ENCODE assay signal across 16 cellular contexts in the genomic region with DNA sequence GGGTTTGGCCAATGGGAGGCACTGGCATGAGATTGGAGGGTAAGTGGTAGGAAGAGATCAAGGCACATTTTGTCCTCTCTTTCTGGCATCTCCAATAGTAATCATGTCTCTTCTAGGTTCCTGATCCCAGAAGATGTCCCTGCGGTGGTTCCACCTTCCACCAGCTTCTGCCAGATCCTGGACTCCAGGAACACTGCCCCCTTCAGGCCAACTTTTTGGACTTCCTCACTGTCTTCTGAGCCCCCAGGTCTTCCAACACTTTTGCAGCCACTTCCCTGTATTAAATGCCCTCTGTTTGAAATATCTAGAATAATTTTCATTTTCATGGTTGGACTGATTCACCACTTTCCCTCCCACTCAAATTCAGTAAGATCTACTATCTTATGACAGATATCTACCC.
DNase-seq lines count a peak whose midpoint lies in the region; ATAC-seq lines count a peak whose summit lies in the region.
"Had no signal": no experiment of that assay in that cellular context is flagged by ENCODE, and none has a peak within 500 bp of the region (broad histone marks: within the 10 kb centered on the region; RNA-seq: fewer than 3 reads in every experiment).

No MANE protein-coding gene starts in this region.

- H3K27ac Mint-ChIP-seq in CD8-positive, alpha-beta memory T cell: no peak overlapping the region
- H3K27ac Mint-ChIP-seq in naive thymus-derived CD4-positive, alpha-beta T cell: no peak overlapping the region
- H3K27ac Mint-ChIP-seq: T-helper 1 cell treated with Interleukin-12 subunit alpha and Interleukin-12 subunit beta and Interleukin-4 antibody, amounts not matched to agents 30 μg/mL and 1 μg/mL, for 36 hours had no signal

- no peak for ATAC-seq in naive thymus-derived CD4-positive, alpha-beta T cell
- ATAC-seq in HG03457 (IDR thresholded peaks at IDR 0.05; ENCODE audit: unreplicated experiment): no peak

- H3K4me3 Mint-ChIP-seq in CD8-positive, alpha-beta memory T cell: no peak overlapping the region
- H3K4me3 Mint-ChIP-seq in naive thymus-derived CD4-positive, alpha-beta T cell: no peak overlapping the region
- H3K4me3 Mint-ChIP-seq: T-helper 1 cell treated with Interleukin-12 subunit alpha and Interleukin-12 subunit beta and Interleukin-4 antibody, amounts not matched to agents 30 μg/mL and 1 μg/mL, for 36 hours had no signal

- no peak overlapping the region for H3K27ac ChIP-seq in CD8-positive, alpha-beta memory T cell (ENCODE audit: low read depth, low read length)
- H3K27ac ChIP-seq in naive thymus-derived CD4-positive, alpha-beta T cell (ENCODE audit: low read depth, low read length): no peak overlapping the region

- no peaks in the 10 kb centered on the region for H3K36me3 ChIP-seq in CD8-positive, alpha-beta memory T cell (ENCODE audit: insufficient read depth, low read length)
- no peaks in the 10 kb centered on the region for H3K36me3 ChIP-seq in naive thymus-derived CD4-positive, alpha-beta T cell (ENCODE audit: control insufficient read depth in 2 of 3, insufficient read depth in 3 of 3, low read length in 3 of 3)

- H3K27me3 Mint-ChIP-seq in CD8-positive, alpha-beta memory T cell: peaks cover 16 to 22% of the 10 kb centered on the region in 2 donors
- peaks cover 0 to 27% (median 23%) of the 10 kb centered on the region in 5 donors for H3K27me3 Mint-ChIP-seq in naive thymus-derived CD4-positive, alpha-beta T cell

- no peaks in the 10 kb centered on the region for H3K4me1 Mint-ChIP-seq in CD8-positive, alpha-beta memory T cell
- no peaks in the 10 kb centered on the region for H3K4me1 Mint-ChIP-seq in naive thymus-derived CD4-positive, alpha-beta T cell

- H3K9me3 Mint-ChIP-seq in CD8-positive, alpha-beta memory T cell: peaks cover 0 to 9% (median 5%) of the 10 kb centered on the region in 5 donors
- H3K9me3 Mint-ChIP-seq in naive thymus-derived CD4-positive, alpha-beta T cell: peaks cover 0 to 10% (median 4%) of the 10 kb centered on the region in 11 donors

- H3K4me3 ChIP-seq in CD8-positive, alpha-beta memory T cell (ENCODE audit: low read length): no peak overlapping the region
- H3K4me3 ChIP-seq in naive thymus-derived CD4-positive, alpha-beta T cell (ENCODE audit: low read length): no peak overlapping the region

- CTCF ChIA-PET in CD8-positive, alpha-beta memory T cell (lab: Charles Lee): no interaction called here
- CTCF ChIA-PET in naive thymus-derived CD4-positive, alpha-beta T cell (lab: Charles Lee): no interaction called here

- DNase-seq in stimulated activated CD4-positive, alpha-beta T cell treated with anti-CD3 and anti-CD28 coated beads, Interleukin-15, amount 100 ng/mL, for 24 hours: peak; percentile 29
- DNase-seq in stimulated activated CD4-positive, alpha-beta T cell treated with anti-CD3 and anti-CD28 coated beads, Interleukin-1b, Interleukin-23, amount 100 ng/mL, for 48 hours: no peak
- DNase-seq in NCI-H69 (lab: John Stamatoyannopoulos, UW) (peak; percentile 4), dermis blood vessel endothelial cell (peak; percentile 20), NCI-H2107 treated with DMSO at 0.1 percent for 48 hours (lab: John Stamatoyannopoulos, UW; ENCODE audit: unreplicated experiment) (no peak)
- DNase-seq in CD8-positive, alpha-beta memory T cell: no peak
- no peak for DNase-seq in naive thymus-derived CD4-positive, alpha-beta T cell
- DNase-seq: activated CD4-positive, alpha-beta T cell treated with anti-CD3 and anti-CD28 coated beads, Interleukin-2, amount 50 U/mL, for 1 hour; effector memory CD4-positive, alpha-beta T cell; Kasumi-1; kidney glomerular epithelial cell; NCI-H2029; stimulated activated CD4-positive, alpha-beta T cell treated with anti-CD3 and anti-CD28 coated beads, Interleukin-4, amount 100 ng/mL, for 24 hours; stimulated activated naive CD4-positive, alpha-beta T cell treated with Interleukin-2 at 50 U/mL for 16 hours had no signal

- H3K27me3 ChIP-seq in CD8-positive, alpha-beta memory T cell (ENCODE audit: insufficient read depth, low read length, poor library complexity, severe bottlenecking): peaks cover 4% of the 10 kb centered on the region
- no peaks in the 10 kb centered on the region for H3K27me3 ChIP-seq in naive thymus-derived CD4-positive, alpha-beta T cell (ENCODE audit: control insufficient read depth in 2 of 2, insufficient read depth in 2 of 2, low read length in 2 of 2)

- H3K9me3 ChIP-seq in CD8-positive, alpha-beta memory T cell (ENCODE audit: low read length): no peaks in the 10 kb centered on the region
- no peaks in the 10 kb centered on the region for H3K9me3 ChIP-seq in naive thymus-derived CD4-positive, alpha-beta T cell (ENCODE audit: control insufficient read depth in 2 of 3, low read length in 3 of 3)

- intact Hi-C loops in naive thymus-derived CD4-positive, alpha-beta T cell (cut with micrococcal nuclease): no loop called here

- H3K4me1 ChIP-seq in CD8-positive, alpha-beta memory T cell (ENCODE audit: insufficient read depth, low read length): no peaks in the 10 kb centered on the region
- H3K4me1 ChIP-seq in naive thymus-derived CD4-positive, alpha-beta T cell (ENCODE audit: control insufficient read depth in 2 of 2, insufficient read depth in 2 of 2, low read length in 2 of 2): no peaks in the 10 kb centered on the region

- no peaks in the 10 kb centered on the region for H3K36me3 Mint-ChIP-seq in CD8-positive, alpha-beta memory T cell
- H3K36me3 Mint-ChIP-seq in naive thymus-derived CD4-positive, alpha-beta T cell: peaks cover 0 to 4% (median 0%) of the 10 kb centered on the region in 5 donors

- POLR2A ChIA-PET in CD8-positive, alpha-beta memory T cell (lab: Charles Lee): no interaction called here
- POLR2A ChIA-PET in naive thymus-derived CD4-positive, alpha-beta T cell (lab: Charles Lee): no interaction called here

Comparison
In these comparisons a context has a peak if more than half of its experiments do, and no peak if none do; other contexts are left out.
1. DNase-seq: peak in stimulated activated CD4-positive, alpha-beta T cell treated with anti-CD3 and anti-CD28 coated beads, Interleukin-15, amount 100 ng/mL, for 24 hours (single experiment), NCI-H69 (single experiment) and dermis blood vessel endothelial cell (single experiment); none in stimulated activated CD4-positive, alpha-beta T cell treated with anti-CD3 and anti-CD28 coated beads, Interleukin-1b, Interleukin-23, amount 100 ng/mL, for 48 hours (single experiment), NCI-H2107 treated with DMSO at 0.1 percent for 48 hours (single experiment), CD8-positive, alpha-beta memory T cell (0 of 5) and naive thymus-derived CD4-positive, alpha-beta T cell (0 of 9).